Comparison of ENCODE assay signal across 34 cellular contexts in genomic region chr20:37531856-37532255, GRCh38. TPM values are rescaled to one million over a fixed set of nuclear protein-coding genes. Genes with fewer than 3 reads are reported as not detected.
"Had no signal": no experiment of that assay in that cellular context is flagged by ENCODE, and none has a peak within 500 bp of the region (broad histone marks: within the 10 kb centered on the region; RNA-seq: fewer than 3 reads in every experiment).

No MANE protein-coding gene starts in this region.

- H3K9me3 Mint-ChIP-seq: activated CD4-positive, alpha-beta T cell treated with anti-CD3 and anti-CD28 coated beads, Interleukin-2, amount 10 ng/mL, durations not matched to agents 7 days and 5 days; activated CD8-positive, alpha-beta T cell treated with anti-CD3 and anti-CD28 coated beads for 36 hours; activated naive CD4-positive, alpha-beta T cell treated with anti-CD3 and anti-CD28 coated beads, Interleukin-2, amount 50 U/mL, for 24 hours; activated T-helper 1 cell treated with anti-CD3 and anti-CD28 coated beads, Interleukin-12 subunit alpha, Interleukin-12 subunit beta, Interleukin-2, Interleukin-4 antibody, amounts not matched to agents 30 ng/mL and 10 ng/mL and 1 ng/mL, durations not matched to agents 14 hours and 24 hours and 36 hours; endodermal cell; naive thymus-derived CD8-positive, alpha-beta T cell had no signal

- H3K4me3 ChIP-seq: adrenal gland, ascending aorta, cardiac muscle cell, colonic mucosa, pancreas, psoas muscle, sigmoid colon, suprapubic skin, tibial nerve had no signal

- H3K27ac Mint-ChIP-seq: activated CD4-positive, alpha-beta T cell treated with anti-CD3 and anti-CD28 coated beads, Interleukin-2, amount 10 ng/mL, durations not matched to agents 7 days and 5 days; activated CD8-positive, alpha-beta T cell treated with anti-CD3 and anti-CD28 coated beads for 36 hours; activated naive CD4-positive, alpha-beta T cell treated with anti-CD3 and anti-CD28 coated beads, Interleukin-2, amount 50 U/mL, for 24 hours; activated T-helper 1 cell treated with anti-CD3 and anti-CD28 coated beads, Interleukin-12 subunit alpha, Interleukin-12 subunit beta, Interleukin-2, Interleukin-4 antibody, amounts not matched to agents 30 ng/mL and 10 ng/mL and 1 ng/mL, durations not matched to agents 14 hours and 24 hours and 36 hours; endodermal cell; T-helper 17 cell had no signal

- H3K4me1 ChIP-seq: ascending aorta had no signal

- H3K27ac ChIP-seq: adrenal gland, ascending aorta, cardiac muscle cell, colonic mucosa, pancreas, psoas muscle, sigmoid colon, suprapubic skin, tibial nerve had no signal

- H3K4me3 Mint-ChIP-seq: activated CD4-positive, alpha-beta T cell treated with anti-CD3 and anti-CD28 coated beads, Interleukin-2, amount 10 ng/mL, durations not matched to agents 7 days and 5 days; activated CD8-positive, alpha-beta T cell treated with anti-CD3 and anti-CD28 coated beads for 36 hours; activated naive CD4-positive, alpha-beta T cell treated with anti-CD3 and anti-CD28 coated beads, Interleukin-2, amount 50 U/mL, for 24 hours; activated T-helper 1 cell treated with anti-CD3 and anti-CD28 coated beads, Interleukin-12 subunit alpha, Interleukin-12 subunit beta, Interleukin-2, Interleukin-4 antibody, amounts not matched to agents 30 ng/mL and 10 ng/mL and 1 ng/mL, durations not matched to agents 14 hours and 24 hours and 36 hours; endodermal cell; T-helper 17 cell had no signal

- H3K36me3 Mint-ChIP-seq: brain; naive thymus-derived CD8-positive, alpha-beta T cell had no signal

- H3K9me3 ChIP-seq: adrenal gland, ascending aorta, colonic mucosa, pancreas, psoas muscle, sigmoid colon, suprapubic skin, tibial nerve had no signal

- ATAC-seq: activated CD8-positive, alpha-beta T cell treated with anti-CD3 and anti-CD28 coated beads for 36 hours; esophagus mucosa; left colon; naive thymus-derived CD8-positive, alpha-beta T cell; pancreas; psoas muscle; SK-N-SH treated with all-trans-retinoic acid at 6 μM for 48 hours; T-helper 17 cell had no signal

- H3K27me3 Mint-ChIP-seq: activated CD8-positive, alpha-beta T cell treated with anti-CD3 and anti-CD28 coated beads for 36 hours had no signal

- DNase-seq: activated CD4-positive, alpha-beta T cell treated with anti-CD3 and anti-CD28 coated beads for 1 hour; activated CD4-positive, alpha-beta T cell treated with anti-CD3 and anti-CD28 coated beads, Interleukin-2, amount 10 ng/mL, durations not matched to agents 7 days and 5 days; activated CD8-positive, alpha-beta T cell treated with anti-CD3 and anti-CD28 coated beads for 36 hours; activated gamma-delta T cell treated with Interleukin-2 at 50 U/mL for 16 hours; activated T-cell treated with anti-CD3 and anti-CD28 coated beads, Interleukin-2, amount 50 U/mL, for 1 hour; cerebellar nuclear complex; colonic mucosa; endodermal cell; foreskin fibroblast; hippocampal formation; kidney; left colon; midbrain; naive thymus-derived CD8-positive, alpha-beta T cell; pancreas; psoas muscle; sigmoid colon; small intestine; stimulated activated CD4-positive, alpha-beta T cell treated with anti-CD3 and anti-CD28 coated beads, Interleukin-1b, Interleukin-23, amount 100 ng/mL, for 48 hours; stimulated activated CD4-positive, alpha-beta T cell treated with anti-CD3 and anti-CD28 coated beads, Interleukin-4, amount 100 ng/mL, for 4 hours; stimulated activated CD8-positive, alpha-beta memory T cell treated with anti-CD3 and anti-CD28 coated beads, Interleukin-4, amount 100 ng/mL, for 48 hours; stimulated activated naive CD4-positive, alpha-beta T cell; T-helper 17 cell; T1000 had no signal

- H3K36me3 ChIP-seq: adrenal gland, ascending aorta, cardiac muscle cell, colonic mucosa, pancreas, sigmoid colon, suprapubic skin, tibial nerve had no signal

- H3K27me3 ChIP-seq: adrenal gland, ascending aorta, cardiac muscle cell, colonic mucosa, pancreas, sigmoid colon, suprapubic skin, tibial nerve had no signal

RNA-seq across cellular contexts. Expression of gene NNAT, which starts 10.8 kb away (rescaled TPM):
- total RNA-seq: ascending aorta; naive thymus-derived CD8-positive, alpha-beta T cell; T-helper 17 cell had no signal
